ENCODE assay signal across 17 cellular contexts in genomic region chr12:115542656-115543055, GRCh38.
"Had no signal": no experiment of that assay in that cellular context is flagged by ENCODE, and none has a peak within 500 bp of the region (broad histone marks: within the 10 kb centered on the region; RNA-seq: fewer than 3 reads in every experiment).

No MANE protein-coding gene starts in this region.

- H3K27ac Mint-ChIP-seq: activated naive CD8-positive, alpha-beta T cell treated with anti-CD3 and anti-CD28 coated beads, Interleukin-2, amount 10 ng/mL, durations not matched to agents 7 days and 5 days; effector memory CD8-positive, alpha-beta T cell; naive thymus-derived CD4-positive, alpha-beta T cell; stimulated activated effector memory CD8-positive, alpha-beta T cell treated with anti-CD3 and anti-CD28 coated beads, Interleukin-12 subunit alpha, Interleukin-12 subunit beta, amount 100 ng/mL, for 72 hours had no signal

- H3K4me3 Mint-ChIP-seq: activated naive CD8-positive, alpha-beta T cell treated with anti-CD3 and anti-CD28 coated beads, Interleukin-2, amount 10 ng/mL, durations not matched to agents 7 days and 5 days; effector memory CD8-positive, alpha-beta T cell; naive thymus-derived CD4-positive, alpha-beta T cell; stimulated activated effector memory CD8-positive, alpha-beta T cell treated with anti-CD3 and anti-CD28 coated beads, Interleukin-12 subunit alpha, Interleukin-12 subunit beta, amount 100 ng/mL, for 72 hours had no signal

- H3K27ac ChIP-seq: brain microvascular endothelial cell, gastroesophageal sphincter, heart right ventricle, pancreas, thyroid gland had no signal

- H3K4me1 Mint-ChIP-seq: activated naive CD8-positive, alpha-beta T cell treated with anti-CD3 and anti-CD28 coated beads, Interleukin-2, amount 10 ng/mL, durations not matched to agents 7 days and 5 days; naive thymus-derived CD4-positive, alpha-beta T cell; stimulated activated effector memory CD8-positive, alpha-beta T cell treated with anti-CD3 and anti-CD28 coated beads, Interleukin-12 subunit alpha, Interleukin-12 subunit beta, amount 100 ng/mL, for 72 hours had no signal

- H3K36me3 Mint-ChIP-seq: activated naive CD8-positive, alpha-beta T cell treated with anti-CD3 and anti-CD28 coated beads, Interleukin-2, amount 10 ng/mL, durations not matched to agents 7 days and 5 days; naive thymus-derived CD4-positive, alpha-beta T cell; stimulated activated effector memory CD8-positive, alpha-beta T cell treated with anti-CD3 and anti-CD28 coated beads, Interleukin-12 subunit alpha, Interleukin-12 subunit beta, amount 100 ng/mL, for 72 hours had no signal

- H3K4me1 ChIP-seq: gastroesophageal sphincter, heart right ventricle, pancreas, thyroid gland had no signal

- DNase-seq: activated CD4-positive, alpha-beta T cell treated with anti-CD3 and anti-CD28 coated beads, Interleukin-2, amount 50 U/mL, for 4 hours; activated CD4-positive, CD25-positive, alpha-beta regulatory T cell treated with anti-CD3 and anti-CD28 coated beads, Interleukin-2, amount 50 U/mL, for 72 hours; activated naive CD4-positive, alpha-beta T cell; activated naive CD8-positive, alpha-beta T cell treated with anti-CD3 and anti-CD28 coated beads, Interleukin-2, amount 10 ng/mL, durations not matched to agents 7 days and 5 days; activated T-cell treated with anti-CD3 and anti-CD28 coated beads for 4 hours; anterior cingulate cortex; brain microvascular endothelial cell; effector memory CD8-positive, alpha-beta T cell; heart right ventricle; left colon; mucosa of descending colon; naive thymus-derived CD4-positive, alpha-beta T cell; pancreas; thyroid gland had no signal

- ATAC-seq: effector memory CD8-positive, alpha-beta T cell; gastroesophageal sphincter; heart right ventricle; left colon; mucosa of descending colon; naive thymus-derived CD4-positive, alpha-beta T cell; pancreas; stimulated activated effector memory CD8-positive, alpha-beta T cell treated with anti-CD3 and anti-CD28 coated beads, Interleukin-12 subunit alpha, Interleukin-12 subunit beta, amount 100 ng/mL, for 72 hours had no signal

- H3K36me3 ChIP-seq: brain microvascular endothelial cell, gastroesophageal sphincter, heart right ventricle, pancreas, thyroid gland had no signal

- H3K27me3 Mint-ChIP-seq: activated naive CD8-positive, alpha-beta T cell treated with anti-CD3 and anti-CD28 coated beads, Interleukin-2, amount 10 ng/mL, durations not matched to agents 7 days and 5 days; effector memory CD8-positive, alpha-beta T cell had no signal

- H3K4me3 ChIP-seq: gastroesophageal sphincter, heart right ventricle, lung, mucosa of descending colon, pancreas, thyroid gland had no signal

- H3K9me3 ChIP-seq: mucosa of descending colon, pancreas, thyroid gland had no signal

- H3K27me3 ChIP-seq: brain microvascular endothelial cell, pancreas, thyroid gland had no signal
